In genomic region chr6:33988121-33989015, GRCh38 we compare ENCODE assay signal across 14 cellular contexts.
A peak's percentile ranks its signal among the peaks of the same experiment; 100 is the strongest.
DNase-seq lines count a peak whose midpoint lies in the region; ATAC-seq and TF ChIP-seq lines count a peak whose summit lies in the region.
"Had no signal": no experiment of that assay in that cellular context is flagged by ENCODE, and none has a peak within 500 bp of the region (broad histone marks: within the 10 kb centered on the region; RNA-seq: fewer than 3 reads in every experiment).

No MANE protein-coding gene starts in this region.

- no peaks in the 10 kb centered on the region for H3K36me3 Mint-ChIP-seq in nephron progenitor cell (ENCODE audit: low read depth)
- H3K36me3 Mint-ChIP-seq in T-cell, result no peaks in the 10 kb centered on the region
- H3K36me3 Mint-ChIP-seq in CD4-positive, alpha-beta T cell (ENCODE audit: low read depth), result no peaks in the 10 kb centered on the region
- H3K36me3 Mint-ChIP-seq: CD14-positive monocyte had no signal

- ATAC-seq in T-cell (replicated peaks in 1 of 4), result no peak
- ATAC-seq in CD4-positive, alpha-beta T cell (ENCODE audit: poor library complexity), result no peak

- no peak overlapping the region for H3K27ac ChIP-seq in CD4-positive, alpha-beta T cell (ENCODE audit: low read depth, low read length)
- H3K27ac ChIP-seq: cardiac muscle cell, neutrophil had no signal

- H3K27me3 ChIP-seq in CD4-positive, alpha-beta T cell (ENCODE audit: control insufficient read depth, insufficient read depth, low read length), result no peaks in the 10 kb centered on the region
- H3K27me3 ChIP-seq: cardiac muscle cell, neutrophil had no signal

- DNase-seq in DMS153 treated with DMSO at 0.1 percent for 48 hours (lab: John Stamatoyannopoulos, UW; ENCODE audit: unreplicated experiment) (peak; percentile 93), NCI-H1930 (lab: John Stamatoyannopoulos, UW) (peak; percentile 30 to 69), SHP77 treated with DMSO at 0.1 percent for 48 hours (lab: John Stamatoyannopoulos, UW) (peak; percentile 87), nephron progenitor cell (no peak), RKO (ENCODE audit: low spot score) (no peak), T-cell (no peak)
- DNase-seq in CD4-positive, alpha-beta T cell, result no peak
- DNase-seq in activated CD4-positive, CD25-positive, alpha-beta regulatory T cell treated with anti-CD3 and anti-CD28 coated beads, Interleukin-2, amount 50 U/mL, for 72 hours, result no peak
- DNase-seq: activated CD4-positive, CD25-positive, alpha-beta regulatory T cell; H7; stimulated activated CD4-positive, alpha-beta T cell treated with anti-CD3 and anti-CD28 coated beads, Interleukin-4, amount 100 ng/mL, for 24 hours had no signal

- POLR2A ChIA-PET in T-cell (lab: Charles Lee), result no interaction called here
- POLR2A ChIA-PET in CD4-positive, alpha-beta T cell (lab: Charles Lee), result no interaction called here

- intact Hi-C loops in CD4-positive, alpha-beta T cell (cut with DNase I, micrococcal nuclease), result no loop called here

- CTCF ChIA-PET in T-cell (lab: Charles Lee), result no interaction called here
- CTCF ChIA-PET in CD4-positive, alpha-beta T cell (lab: Charles Lee), result no interaction called here

- H3K4me3 Mint-ChIP-seq in nephron progenitor cell (peak overlapping the region; percentile 56), T-cell (no peak overlapping the region)
- no peak overlapping the region for H3K4me3 Mint-ChIP-seq in CD4-positive, alpha-beta T cell
- H3K4me3 Mint-ChIP-seq: CD14-positive monocyte had no signal

- H3K4me1 Mint-ChIP-seq in nephron progenitor cell (peaks cover 72% of the 10 kb centered on the region), T-cell (peaks cover 1 to 2% (median 2%) of the 10 kb centered on the region in 3 donors)
- H3K4me1 Mint-ChIP-seq in CD4-positive, alpha-beta T cell (ENCODE audit: low read depth), result no peaks in the 10 kb centered on the region

- no peaks in the 10 kb centered on the region for H3K9me3 ChIP-seq in CD4-positive, alpha-beta T cell (ENCODE audit: control insufficient read depth, low read length)
- H3K9me3 ChIP-seq: neutrophil had no signal

- H3K9me3 Mint-ChIP-seq in nephron progenitor cell (peaks cover 24% of the 10 kb centered on the region), T-cell (no peaks in the 10 kb centered on the region)
- H3K9me3 Mint-ChIP-seq in CD4-positive, alpha-beta T cell, result no peaks in the 10 kb centered on the region

- H3K27me3 Mint-ChIP-seq in nephron progenitor cell (ENCODE audit: low read depth, poor library complexity) (peaks cover 34% of the 10 kb centered on the region), T-cell (peaks cover 0 to 10% of the 10 kb centered on the region in 2 donors)
- no peaks in the 10 kb centered on the region for H3K27me3 Mint-ChIP-seq in CD4-positive, alpha-beta T cell

- H3K27ac Mint-ChIP-seq in nephron progenitor cell (peak overlapping the region; percentile 89), T-cell (no peak overlapping the region)
- H3K27ac Mint-ChIP-seq in CD4-positive, alpha-beta T cell, result no peak overlapping the region

- TF ChIP-seq CTCF in nephron progenitor cell (IDR thresholded peaks at IDR 0.05), result no peak
- TF ChIP-seq CTCF in CD4-positive, alpha-beta T cell (IDR thresholded peaks at IDR 0.05), result no peak

Comparison
In these comparisons a context has a peak if more than half of its experiments do, and no peak if none do; other contexts are left out.
1. DNase-seq: peak in DMS153 treated with DMSO at 0.1 percent for 48 hours (single experiment), NCI-H1930 (2 of 2) and SHP77 treated with DMSO at 0.1 percent for 48 hours (single experiment); none in nephron progenitor cell (single experiment), RKO (single experiment), T-cell (0 of 34), CD4-positive, alpha-beta T cell (0 of 10) and activated CD4-positive, CD25-positive, alpha-beta regulatory T cell treated with anti-CD3 and anti-CD28 coated beads, Interleukin-2, amount 50 U/mL, for 72 hours (single experiment).